Comparison of ENCODE assay signal across 20 cellular contexts in genomic region chr6:146910611-146911010, GRCh38.
"Had no signal": no experiment of that assay in that cellular context is flagged by ENCODE, and none has a peak within 500 bp of the region (broad histone marks: within the 10 kb centered on the region; RNA-seq: fewer than 3 reads in every experiment).

No MANE protein-coding gene starts in this region.

- H3K36me3 Mint-ChIP-seq: natural killer cell; stimulated activated memory B cell treated with anti-CD40 and anti-IgM and Interleukin-4, amounts not matched to agents 10 μg/mL and 1 μg/mL and 100 μg/mL, for 72 hours had no signal

- H3K27me3 ChIP-seq: esophagus squamous epithelium, left lung, tibial artery, uterus had no signal

- H3K4me3 ChIP-seq: coronary artery, esophagus squamous epithelium, left lung, mucosa of descending colon, tibial artery, uterus had no signal

- H3K4me1 ChIP-seq: uterus had no signal

- H3K4me3 Mint-ChIP-seq: activated CD8-positive, alpha-beta T cell treated with anti-CD3 and anti-CD28 coated beads for 36 hours; activated T-cell treated with anti-CD3 and anti-CD28 coated beads, Interleukin-2, amount 50 U/mL, for 4 hours; natural killer cell; stimulated activated memory B cell treated with anti-CD40 and anti-IgM and Interleukin-4, amounts not matched to agents 10 μg/mL and 1 μg/mL and 100 μg/mL, for 72 hours had no signal

- H3K9me3 ChIP-seq: esophagus squamous epithelium, left lung, mucosa of descending colon, tibial artery, uterus had no signal

- H3K4me1 Mint-ChIP-seq: stimulated activated memory B cell treated with anti-CD40 and anti-IgM and Interleukin-4, amounts not matched to agents 10 μg/mL and 1 μg/mL and 100 μg/mL, for 72 hours had no signal

- H3K27ac Mint-ChIP-seq: activated CD8-positive, alpha-beta T cell treated with anti-CD3 and anti-CD28 coated beads for 36 hours; natural killer cell; stimulated activated memory B cell treated with anti-CD40 and anti-IgM and Interleukin-4, amounts not matched to agents 10 μg/mL and 1 μg/mL and 100 μg/mL, for 72 hours had no signal

- H3K36me3 ChIP-seq: esophagus squamous epithelium, left lung, tibial artery, uterus, WERI-Rb-1 had no signal

- H3K9me3 Mint-ChIP-seq: activated CD8-positive, alpha-beta T cell treated with anti-CD3 and anti-CD28 coated beads for 36 hours; activated T-cell treated with anti-CD3 and anti-CD28 coated beads, Interleukin-2, amount 50 U/mL, for 4 hours; natural killer cell; stimulated activated memory B cell treated with anti-CD40 and anti-IgM and Interleukin-4, amounts not matched to agents 10 μg/mL and 1 μg/mL and 100 μg/mL, for 72 hours had no signal

- ATAC-seq: activated CD8-positive, alpha-beta T cell treated with anti-CD3 and anti-CD28 coated beads for 36 hours; activated T-cell treated with anti-CD3 and anti-CD28 coated beads, Interleukin-2, amount 50 U/mL, for 4 hours; left lung; mucosa of descending colon; natural killer cell; stimulated activated memory B cell treated with anti-CD40 and anti-IgM and Interleukin-4, amounts not matched to agents 10 μg/mL and 1 μg/mL and 100 μg/mL, for 72 hours had no signal

- H3K27ac ChIP-seq: coronary artery, left lung, tibial artery, uterus, WERI-Rb-1 had no signal

- DNase-seq: activated CD4-positive, alpha-beta T cell treated with anti-CD3 and anti-CD28 coated beads for 48 hours; activated CD8-positive, alpha-beta T cell treated with anti-CD3 and anti-CD28 coated beads for 36 hours; activated effector memory CD4-positive, alpha-beta T cell treated with Interleukin-2 at 50 U/mL for 16 hours; activated naive CD4-positive, alpha-beta T cell treated with anti-CD3 and anti-CD28 coated beads, Interleukin-2, amount 50 U/mL, for 16 hours; activated T-cell treated with anti-CD3 and anti-CD28 coated beads, Interleukin-2, amount 50 U/mL, for 4 hours; caudate nucleus; effector CD4-positive, alpha-beta T cell; esophagus squamous epithelium; foreskin fibroblast; hippocampal formation; left lung; mucosa of descending colon; natural killer cell; retina; T-helper 1 cell; tibial artery; uterus; WERI-Rb-1 had no signal
